Comparison of ENCODE assay signal across 1 cellular context in genomic region chr4:86055898-86056297, GRCh38.
TF ChIP-seq lines count a peak whose summit lies in the region.

No MANE protein-coding gene starts in this region.

TF ChIP-seq in SK-N-SH, 30 proteins besides CTCF, POLR2A, EP300 and RAD21 (continued from another document):
- TF ChIP-seq RFX5 (IDR thresholded peaks at IDR 0.05; ENCODE audit: low read length) (no peak), GABPA (IDR thresholded peaks at IDR 0.05; ENCODE audit: low read depth) (no peak), YY1 (IDR thresholded peaks at IDR 0.05; ENCODE audit: low read depth) (no peak), TEAD4 (IDR thresholded peaks at IDR 0.05; ENCODE audit: borderline replicate concordance, insufficient read depth) (no peak), CHD2 (IDR thresholded peaks at IDR 0.05; ENCODE audit: low read length, partially characterized antibody) (no peak)
